ENCODE assay signal across 9 cellular contexts in the genomic region with DNA sequence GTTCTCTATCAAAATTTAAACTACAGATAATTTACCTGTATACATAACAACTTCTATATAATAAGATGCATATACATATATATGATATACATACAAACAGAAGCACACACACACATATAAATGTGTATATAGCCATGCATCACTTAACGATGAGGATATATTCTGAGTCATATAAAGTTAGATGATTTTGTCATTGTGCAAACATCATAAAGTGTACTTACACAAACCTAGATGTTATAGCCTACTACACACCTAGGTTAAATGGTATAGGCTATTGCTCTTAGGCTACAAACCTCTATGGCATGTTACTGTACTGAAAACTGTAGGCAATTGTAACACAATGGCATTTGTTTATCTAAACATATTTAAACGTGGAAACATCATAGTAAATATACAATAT.
"Had no signal": no experiment of that assay in that cellular context is flagged by ENCODE, and none has a peak within 500 bp of the region (broad histone marks: within the 10 kb centered on the region; RNA-seq: fewer than 3 reads in every experiment).

No MANE protein-coding gene starts in this region.

- H3K9me3 ChIP-seq: HAP-1 had no signal

- H3K4me3 Mint-ChIP-seq: HFFc6 had no signal

- H3K36me3 ChIP-seq: HAP-1 had no signal

- H3K4me3 ChIP-seq: GM23248, HAP-1, K562 had no signal

- H3K4me1 ChIP-seq: HAP-1 had no signal

- H3K27ac ChIP-seq: GM23248 had no signal

- ATAC-seq: HCT116, K562 had no signal

- DNase-seq: GM23248, GOT3, H7, HFFc6, IMR-90, KG1 had no signal

- H2AFZ ChIP-seq: GM23248 had no signal

- H3K27ac Mint-ChIP-seq: HFFc6 had no signal

- H3K9ac ChIP-seq: GM23248 had no signal
